1 cellular context compared by ENCODE assay signal in genomic region chr1:26121854-26122773, GRCh38.
TF ChIP-seq lines count a peak whose summit lies in the region.

No MANE protein-coding gene starts in this region.

TF ChIP-seq in SK-N-SH, 30 proteins besides CTCF, POLR2A, EP300 and RAD21 (continued from another document):
- TF ChIP-seq FOSL2 (IDR thresholded peaks at IDR 0.05; ENCODE audit: borderline replicate concordance, low read depth), result no peak
- peak; percentile 7; the same call in 1 of the 2 replicates for TF ChIP-seq PBX3 (IDR thresholded peaks at IDR 0.05)
- no peak for TF ChIP-seq ELF1 (IDR thresholded peaks at IDR 0.05)
- TF ChIP-seq MAX (IDR thresholded peaks at IDR 0.05; ENCODE audit: low read depth), result no peak
- peak; percentile 71 for TF ChIP-seq GATA2 (CRISPR knock-in tag; IDR thresholded peaks at IDR 0.05)
- TF ChIP-seq RCOR1 (IDR thresholded peaks at IDR 0.05; ENCODE audit: low read length), result peak; percentile 50; the same call in 1 of the 2 replicates
TF ChIP-seq in SK-N-SH: peak in this region for 5.
